In the genomic region with DNA sequence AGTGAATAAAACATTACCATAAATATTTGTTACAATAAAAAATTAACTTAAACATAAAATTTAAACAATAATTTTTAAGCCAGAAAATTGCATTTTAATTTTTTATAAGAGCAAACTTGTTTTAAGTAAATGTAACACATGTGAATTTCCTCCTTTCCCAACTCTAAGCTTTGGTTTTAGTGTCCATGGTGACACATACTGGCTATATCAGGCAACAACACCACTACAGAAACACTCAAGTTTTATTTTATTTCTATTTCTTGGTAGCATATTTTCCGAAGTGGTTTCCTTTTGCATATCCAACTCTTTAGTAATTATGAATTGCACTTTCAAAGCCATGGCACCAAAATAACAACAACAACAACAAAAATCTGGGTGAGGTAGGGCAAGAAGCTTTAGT, we compare ENCODE assay signal across 9 cellular contexts. TPM values are rescaled to one million over a fixed set of nuclear protein-coding genes. Genes with fewer than 3 reads are reported as not detected.
DNase-seq lines count a peak whose midpoint lies in the region; ATAC-seq and TF ChIP-seq lines count a peak whose summit lies in the region.
"Had no signal": no experiment of that assay in that cellular context is flagged by ENCODE, and none has a peak within 500 bp of the region (broad histone marks: within the 10 kb centered on the region; RNA-seq: fewer than 3 reads in every experiment).

No MANE protein-coding gene starts in this region.

- 14% methylated on average over 1 of the region's 1 CpG for WGBS in urinary bladder

- H3K36me3 ChIP-seq in cardiac muscle cell (no peaks in the 10 kb centered on the region), SK-N-MC (ENCODE audit: insufficient read depth, low read length) (peaks cover 11% of the 10 kb centered on the region; the same call in 1 of the 2 replicates), urinary bladder (ENCODE audit: insufficient read depth) (no peaks in the 10 kb centered on the region)

- H3K4me3 ChIP-seq in cardiac muscle cell = no peak overlapping the region
- peak overlapping the region; percentile 80 for H3K4me3 ChIP-seq in SK-N-MC
- peak overlapping the region; percentile 14 for H3K4me3 ChIP-seq in urinary bladder (ENCODE audit: low read depth, low read length)

- peak; percentile 2 to 8 for DNase-seq in cardiac muscle cell (ENCODE audit: low read depth in 1 of 2, low spot score in 1 of 2)
- DNase-seq in left cardiac atrium = no peak
- no peak for DNase-seq in SK-N-MC (ENCODE audit: low read depth, low spot score)
- peak; percentile 43 for DNase-seq in fibroblast of peridontal ligament (ENCODE audit: extremely low read depth)
- DNase-seq in putamen (ENCODE audit: low spot score) = no peak
- no peak for DNase-seq in inferior parietal cortex (ENCODE audit: extremely low spot score)
- DNase-seq in NCI-H2171 (lab: John Stamatoyannopoulos, UW) = no peak
- DNase-seq: stimulated activated CD4-positive, alpha-beta T cell treated with anti-CD3 and anti-CD28 coated beads, Interleukin-4, amount 100 ng/mL, for 4 hours had no signal

- peaks cover 43% of the 10 kb centered on the region for H3K27me3 ChIP-seq in cardiac muscle cell

- intact Hi-C loops in left cardiac atrium (cut with DNase I) = loop anchor here in 1 of 2 donors (10.0 kb wide), 1 partner anchor 409 kb away; no protein-coding TSS in a partner anchor

- no peak for ATAC-seq in left cardiac atrium

- H3K27ac ChIP-seq in cardiac muscle cell (no peak overlapping the region), SK-N-MC (no peak overlapping the region), urinary bladder (ENCODE audit: low read depth) (no peak overlapping the region)

- no peaks in the 10 kb centered on the region for H3K9me3 ChIP-seq in cardiac muscle cell (ENCODE audit: low read depth)
- no peaks in the 10 kb centered on the region for H3K9me3 ChIP-seq in SK-N-MC (ENCODE audit: low read depth, low read length)

- H3K9ac ChIP-seq in SK-N-MC (ENCODE audit: insufficient read length) = peak overlapping the region; percentile 74

- H3K4me1 ChIP-seq in cardiac muscle cell (ENCODE audit: low read depth) (no peaks in the 10 kb centered on the region), urinary bladder (ENCODE audit: insufficient read depth) (no peaks in the 10 kb centered on the region)

- no peak for TF ChIP-seq CTCF in cardiac muscle cell (IDR thresholded peaks at IDR 0.05; ENCODE audit: low read depth, low read length)

RNA-seq across cellular contexts. Expression of a gene that starts 2.2 kb away (rescaled TPM):
- total RNA-seq in cardiac muscle cell = 1.6 and 7.9 TPM in 2 replicates
- polyA plus RNA-seq in cardiac muscle cell = 2.0 and 3.3 TPM in 2 replicates
- total RNA-seq in left cardiac atrium = 1 to 10 TPM in 1 of 2 donors, under 1 TPM in 1; 0.82 to 1.7 TPM
- 28.1 TPM for total RNA-seq in urinary bladder
- 21.7 TPM for polyA plus RNA-seq in urinary bladder

Comparison
In these comparisons a context has a peak if more than half of its experiments do, and no peak if none do; other contexts are left out.
1. DNase-seq: peak in cardiac muscle cell (2 of 2) and fibroblast of peridontal ligament (single experiment); none in left cardiac atrium (single experiment), SK-N-MC (single experiment), putamen (single experiment), inferior parietal cortex (single experiment) and NCI-H2171 (single experiment).